ENCODE assay signal across 8 cellular contexts in genomic region chr3:184811999-184812844, GRCh38. TPM values are rescaled to one million over a fixed set of nuclear protein-coding genes. Genes with fewer than 3 reads are reported as not detected.
DNase-seq lines count a peak whose midpoint lies in the region; ATAC-seq, FAIRE-seq and TF ChIP-seq lines count a peak whose summit lies in the region.

Gene VPS8, plus strand, starts transcription at chr3:184812166. Its CDS starts 12,467 bp downstream, at chr3:184824633.

- intact Hi-C loops in T-helper 1 cell treated with Interleukin-12 subunit alpha and Interleukin-12 subunit beta and Interleukin-4 antibody, amounts not matched to agents 30 ng/mL and 1 ng/mL, for 36 hours (cut with micrococcal nuclease), result loop anchor here (1.0 to 10.0 kb wide), 18 partner anchors 60 to 1525 kb away; partner anchors contain the start of genes ABCC5, AP2M1, EIF2B5 and EIF4G1
- intact Hi-C loops in left ventricle myocardium superior (cut with micrococcal nuclease), result no loop called here
- intact Hi-C loops in psoas muscle (cut with DNase I), result no loop called here

- no peaks in the 10 kb centered on the region for H3K9me3 ChIP-seq in psoas muscle

- H3K36me3 ChIP-seq in psoas muscle (ENCODE audit: insufficient read depth in 1 of 2, low read depth in 1 of 2), result no peaks in the 10 kb centered on the region

- H3K4me3 ChIP-seq in psoas muscle, result peak within 1 kb of the TSS; percentile 90

- peak; percentile 95 for FAIRE-seq in urothelium cell line (lab: Jason Lieb, UNC)

- WGBS in psoas muscle, 3 donors, result 0% methylated on average over 59 to 62 of the region's 62 CpGs

- in situ Hi-C loops in GM13977 (cut with MboI; ENCODE audit: low pct_unique_long_range_greater_than_20kb, low sequenced_read_pairs, unreplicated experiment), result no loop called here

- no peaks in the 10 kb centered on the region for H3K27me3 ChIP-seq in psoas muscle (ENCODE audit: insufficient read depth in 3 of 3, low read length in 2 of 3)

- H3K27ac ChIP-seq in psoas muscle, result peak within 1 kb of the TSS; percentile 97

- peak; percentile 79 for ATAC-seq in HG02884 (IDR thresholded peaks at IDR 0.05; ENCODE audit: unreplicated experiment)
- peak; percentile 92 for ATAC-seq in left ventricle myocardium superior
- ATAC-seq in psoas muscle, result peak; percentile 88 to 93 (median 90)

- TF ChIP-seq CTCF in GM13977 (IDR thresholded peaks at IDR 0.05; ENCODE audit: extremely low read depth, insufficient read depth, missing control alignments), result peak; percentile 29
- peak; percentile 61 for TF ChIP-seq CTCF in psoas muscle (IDR thresholded peaks at IDR 0.05)

- DNase-seq in GM13977 (ENCODE audit: low spot score) (peak; percentile 91), NCI-H146 treated with DMSO at 0.1 percent for 48 hours (lab: John Stamatoyannopoulos, UW; ENCODE audit: unreplicated experiment) (peak; percentile 99), amygdala (lab: John Stamatoyannopoulos, UW) (peak; percentile 38 to 96 (median 91)), left ventricle myocardium superior (peak; percentile 98), psoas muscle (peak; percentile 97 to 98), urothelium cell line (ENCODE audit: low spot score) (peak; percentile 98)

- H3K4me1 ChIP-seq in psoas muscle, result peaks cover 53% of the 10 kb centered on the region

RNA-seq across cellular contexts. Expression of gene VPS8, which starts in this region (rescaled TPM):
- total RNA-seq in T-helper 1 cell treated with Interleukin-12 subunit alpha and Interleukin-12 subunit beta and Interleukin-4 antibody, amounts not matched to agents 30 ng/mL and 1 ng/mL, for 36 hours, result 82.6 and 87.1 TPM in 2 replicates
- total RNA-seq in left ventricle myocardium superior (60.1 TPM), psoas muscle (10 to 100 TPM; 30.8 to 52.6 (median 50.6) TPM)
- polyA plus RNA-seq in psoas muscle, result 10 to 100 TPM; 11.4 to 28.9 (median 13.1) TPM

Comparison
In these comparisons a context has a peak if more than half of its experiments do, and no peak if none do; other contexts are left out.
1. Peak in every context shown above with its lines: DNase-seq, ATAC-seq, H3K4me3 ChIP-seq and H3K27ac ChIP-seq.